In the genomic region with DNA sequence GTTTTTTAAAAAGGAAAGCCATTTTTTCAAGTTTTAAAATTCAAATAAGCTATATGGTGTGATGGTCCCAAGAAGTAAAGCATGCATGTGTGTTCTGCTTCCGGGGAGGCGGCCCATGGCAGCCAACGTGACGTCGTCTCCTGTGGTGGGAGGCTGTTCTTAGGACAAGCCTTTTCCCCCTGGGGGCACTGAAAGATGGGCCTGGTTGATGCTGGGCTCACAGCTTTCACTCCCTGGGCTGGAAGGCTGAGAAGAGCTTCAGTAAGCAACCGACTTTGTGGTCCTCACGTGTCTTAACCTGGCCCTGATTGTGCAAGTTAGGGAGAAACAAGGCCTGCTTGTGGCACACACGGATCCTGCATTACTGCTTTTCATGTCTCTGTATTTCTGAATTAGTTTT, we compare ENCODE assay signal across 18 cellular contexts.
A peak's percentile ranks its signal among the peaks of the same experiment; 100 is the strongest.
DNase-seq lines count a peak whose midpoint lies in the region; ATAC-seq, FAIRE-seq and TF ChIP-seq lines count a peak whose summit lies in the region.
"Had no signal": no experiment of that assay in that cellular context is flagged by ENCODE, and none has a peak within 500 bp of the region (broad histone marks: within the 10 kb centered on the region; RNA-seq: fewer than 3 reads in every experiment).

No MANE protein-coding gene starts in this region.

- H2BK5ac ChIP-seq in H1 (ENCODE audit: low read depth, low read length): no peak overlapping the region

- POLR2A ChIA-PET in H1 (lab: Charles Lee; ENCODE audit: partially characterized antibody): no interaction called here

- dilution Hi-C loops in mammary epithelial cell (cut with HindIII; ENCODE audit: low sequenced_read_pairs): no loop called here

- no peak overlapping the region for H3K56ac ChIP-seq in H1 (replicated peaks; ENCODE audit: insufficient read length, low read depth, low read length)

- H3K9ac ChIP-seq in mammary epithelial cell (ENCODE audit: insufficient read depth, low read length) (no peak overlapping the region), H1 (replicated peaks in 1 of 4; ENCODE audit: extremely low read depth in 1 of 4, low read depth in 3 of 4, low read length in 3 of 4) (no peak overlapping the region)

- no peaks in the 10 kb centered on the region for H3K79me2 ChIP-seq in mammary epithelial cell (ENCODE audit: insufficient read depth, low read length)
- H3K79me2 ChIP-seq in H1 (ENCODE audit: control insufficient read depth in 1 of 2, insufficient read depth in 2 of 2, low read length in 2 of 2): no peaks in the 10 kb centered on the region

- H4K5ac ChIP-seq in H1 (ENCODE audit: insufficient read length, low read depth, low read length): no peak overlapping the region

- H3K27ac Mint-ChIP-seq in nephron: peak overlapping the region; percentile 83 to 91 (median 91)
- H3K27ac Mint-ChIP-seq: CD14-positive monocyte had no signal

- no peaks in the 10 kb centered on the region for H3K27me3 ChIP-seq in breast epithelium
- H3K27me3 ChIP-seq in mammary epithelial cell (ENCODE audit: insufficient read depth, low read length): no peaks in the 10 kb centered on the region
- no peaks in the 10 kb centered on the region for H3K27me3 ChIP-seq in H1 (replicated peaks in 1 of 4; ENCODE audit: control insufficient read depth in 3 of 4, extremely low read depth in 1 of 4, insufficient read depth in 3 of 4, low read length in 3 of 4)
- no peaks in the 10 kb centered on the region for H3K27me3 ChIP-seq in thoracic aorta (replicated peaks; ENCODE audit: insufficient read depth)
- H3K27me3 ChIP-seq: Peyer's patch had no signal

- H3K36me3 Mint-ChIP-seq in nephron (ENCODE audit: low read depth): peaks cover 4% of the 10 kb centered on the region
- H3K36me3 Mint-ChIP-seq: CD14-positive monocyte had no signal

- no peak overlapping the region for H3K4me2 ChIP-seq in mammary epithelial cell (ENCODE audit: insufficient read depth, low read depth, low read length)
- H3K4me2 ChIP-seq in H1 (ENCODE audit: insufficient read depth in 1 of 2, low read depth in 2 of 2, low read length in 2 of 2): no peak overlapping the region

- H3K36me3 ChIP-seq in breast epithelium (no peaks in the 10 kb centered on the region), mammary epithelial cell (ENCODE audit: insufficient read depth, low read length) (no peaks in the 10 kb centered on the region), H1 (ENCODE audit: control insufficient read depth in 2 of 4, insufficient read depth in 4 of 4, low read length in 3 of 4) (peaks cover 0 to 3% (median 0%) of the 10 kb centered on the region in 4 experiments; a peak in 1 of 8 replicates), thoracic aorta (peaks cover 2% of the 10 kb centered on the region)
- H3K36me3 ChIP-seq: Peyer's patch had no signal

- H3K4ac ChIP-seq in H1 (replicated peaks; ENCODE audit: insufficient read length, low read depth, low read length): no peak overlapping the region

- DNase-seq in breast epithelium (ENCODE audit: low spot score in 2 of 2) (no peak), mammary epithelial cell (no peak), H1 (ENCODE audit: low read depth in 1 of 2, low spot score in 2 of 2) (no peak), thoracic aorta (ENCODE audit: low spot score) (no peak), NCI-H146 treated with DMSO at 0.1 percent for 48 hours (lab: John Stamatoyannopoulos, UW; ENCODE audit: unreplicated experiment) (no peak), H4 (ENCODE audit: low spot score) (no peak)
- no peak for DNase-seq in activated CD4-positive, alpha-beta T cell treated with anti-CD3 and anti-CD28 coated beads for 1 hour
- DNase-seq: 8988T, DMS79, HCEC 1CT, NCI-H1092 treated with DMSO at 0.1 percent for 48 hours, NCI-H2081, NCI-H2171 treated with DMSO at 0.1 percent for 48 hours, NCI-H446, NCI-H526 treated with DMSO at 0.1 percent for 48 hours, Peyer's patch had no signal

- in situ Hi-C loops in mammary epithelial cell (cut with MboI; ENCODE audit: low sequenced_read_pairs in 2 of 2): no loop called here

- no peak overlapping the region for H3K4me3 ChIP-seq in breast epithelium
- H3K4me3 ChIP-seq in mammary epithelial cell (replicated peaks in 1 of 3; ENCODE audit: insufficient read depth in 1 of 3, low read depth in 2 of 3, low read length in 3 of 3): no peak overlapping the region
- H3K4me3 ChIP-seq in H1 (ENCODE audit: extremely low read depth in 1 of 4, insufficient read depth in 2 of 4, low read depth in 3 of 4, low read length in 4 of 4): no peak overlapping the region
- H3K4me3 ChIP-seq in thoracic aorta: no peak overlapping the region
- H3K4me3 ChIP-seq: Peyer's patch had no signal

- H4K8ac ChIP-seq in H1 (ENCODE audit: extremely low read depth, insufficient read depth, low read length): no peak overlapping the region

- TF ChIP-seq POLR2A in breast epithelium (IDR thresholded peaks at IDR 0.05) (no peak), H1 (IDR thresholded peaks at IDR 0.05; ENCODE audit: control extremely low read depth in 1 of 2, low read depth in 2 of 2, low read length in 2 of 2) (no peak)

- H2AFZ ChIP-seq in mammary epithelial cell (ENCODE audit: low read depth, low read length) (no peak overlapping the region), H1 (ENCODE audit: low read length) (no peak overlapping the region)

- no peaks in the 10 kb centered on the region for H3K23me2 ChIP-seq in H1 (ENCODE audit: low read depth, low read length)

- H3K27ac ChIP-seq in breast epithelium: peak overlapping the region; percentile 5 to 73
- no peak overlapping the region for H3K27ac ChIP-seq in mammary epithelial cell (ENCODE audit: insufficient read depth, low read depth, low read length)
- H3K27ac ChIP-seq in H1 (ENCODE audit: low read depth, low read length): no peak overlapping the region
- peak overlapping the region; percentile 90 to 92 for H3K27ac ChIP-seq in thoracic aorta
- H3K27ac ChIP-seq: Peyer's patch had no signal

- H4K20me1 ChIP-seq in mammary epithelial cell (ENCODE audit: insufficient read depth, low read length) (no peaks in the 10 kb centered on the region), H1 (replicated peaks in 1 of 2; ENCODE audit: control insufficient read depth in 1 of 2, insufficient read depth in 2 of 2, low read length in 2 of 2) (no peaks in the 10 kb centered on the region)

- no peak overlapping the region; the same call in none of the 2 replicates for H3K18ac ChIP-seq in H1 (ENCODE audit: extremely low read depth, low read length)

- no peak overlapping the region for H2AK5ac ChIP-seq in H1 (ENCODE audit: low read depth, low read length)

- H3K4me3 Mint-ChIP-seq in nephron: no peak overlapping the region

- no peak for TF ChIP-seq RAD21 in H1 (IDR thresholded peaks at IDR 0.05 in 1 of 2, conservative IDR thresholded peaks at IDR 0.05 in 1 of 2; ENCODE audit: low read depth in 2 of 2, low read length in 2 of 2)

- TF ChIP-seq CTCF in breast epithelium (IDR thresholded peaks at IDR 0.05): no peak
- TF ChIP-seq CTCF in mammary epithelial cell (conservative IDR thresholded peaks at IDR 0.05 in 1 of 2, IDR thresholded peaks at IDR 0.05 in 1 of 2; ENCODE audit: extremely low read depth in 1 of 2, insufficient read depth in 1 of 2, low read depth in 1 of 2, low read length in 2 of 2): no peak
- TF ChIP-seq CTCF in H1 (IDR thresholded peaks at IDR 0.05; ENCODE audit: control extremely low read depth in 1 of 3, insufficient read depth in 1 of 3, low read depth in 1 of 3, low read length in 3 of 3): no peak
- no peak for TF ChIP-seq CTCF in nephron (IDR thresholded peaks at IDR 0.05; ENCODE audit: unreplicated experiment in 3 of 3)
- TF ChIP-seq CTCF in thoracic aorta (IDR thresholded peaks at IDR 0.05): no peak

- no peak for ATAC-seq in thoracic aorta (ENCODE audit: insufficient number of reproducible peaks, low FRiP score, low read depth)

- no peak overlapping the region for H2BK120ac ChIP-seq in H1 (replicated peaks; ENCODE audit: low read depth, low read length)

- H4K91ac ChIP-seq in H1 (replicated peaks; ENCODE audit: insufficient read length, low read length): no peak overlapping the region

- H2BK15ac ChIP-seq in H1 (ENCODE audit: low read length): no peak overlapping the region

- no peaks in the 10 kb centered on the region for H3K9me3 Mint-ChIP-seq in nephron

- CTCF ChIA-PET in mammary epithelial cell (lab: Charles Lee; ENCODE audit: low non-redundant PET) (no interaction called here), H1 (lab: Charles Lee; ENCODE audit: partially characterized antibody) (interaction anchor here (1.6 to 3.9 kb wide), 2 partner anchors 8 to 11 kb away, joined by 4 to 19 read pairs; no protein-coding TSS in a partner anchor)

- peaks cover 56% of the 10 kb centered on the region for H3K4me1 Mint-ChIP-seq in nephron
- H3K4me1 Mint-ChIP-seq: CD14-positive monocyte had no signal

- TF ChIP-seq EP300 in H1 (IDR thresholded peaks at IDR 0.05; ENCODE audit: borderline replicate concordance in 1 of 2, low read depth in 2 of 2, low read length in 2 of 2): no peak

- no peak overlapping the region for H3K14ac ChIP-seq in H1 (ENCODE audit: insufficient read length)

- FAIRE-seq in H1 (lab: Jason Lieb, UNC): no peak

- H3K4me1 ChIP-seq in breast epithelium (peaks cover 7 to 15% of the 10 kb centered on the region in 2 donors), mammary epithelial cell (ENCODE audit: insufficient read depth, low read length) (no peaks in the 10 kb centered on the region), H1 (replicated peaks in 1 of 4; ENCODE audit: control insufficient read depth in 3 of 4, insufficient read depth in 4 of 4, low read length in 3 of 4) (peaks cover 0 to 3% (median 2%) of the 10 kb centered on the region in 4 experiments; a peak in 2 of 7 replicates), thoracic aorta (ENCODE audit: control insufficient read depth in 1 of 2, low read depth in 2 of 2) (peaks cover 17 to 52% of the 10 kb centered on the region in 2 donors)
- H3K4me1 ChIP-seq: Peyer's patch had no signal

- H3K9me3 ChIP-seq in breast epithelium (no peaks in the 10 kb centered on the region), mammary epithelial cell (replicated peaks; ENCODE audit: insufficient read depth, low read length) (peaks cover 9% of the 10 kb centered on the region), H1 (ENCODE audit: insufficient read depth in 2 of 2, low read depth in 1 of 2, low read length in 1 of 2) (no peaks in the 10 kb centered on the region), thoracic aorta (no peaks in the 10 kb centered on the region)
- H3K9me3 ChIP-seq: Peyer's patch had no signal

- H3K27me3 Mint-ChIP-seq in nephron (ENCODE audit: low read depth): peaks cover 5% of the 10 kb centered on the region

- no peak overlapping the region for H2BK20ac ChIP-seq in H1 (ENCODE audit: low read length)

- intact Hi-C loops in breast epithelium (cut with DNase I; ENCODE audit: low total_unique reads) (no loop called here), mammary epithelial cell (cut with micrococcal nuclease) (no loop called here)

- BruUV-seq in mammary epithelial cell (replicated peaks; lab: Mats Ljungman, UMichigan): no TSS peak

- no peak overlapping the region for H3K23ac ChIP-seq in H1 (ENCODE audit: insufficient read length)

- WGBS in mammary epithelial cell (ENCODE audit: low coverage, missing lambda C conversion rate): 67% methylated on average over 8 of the region's 8 CpGs
- 90% methylated on average over 8 of the region's 8 CpGs; no CpG with 5 or more reads in 1 of the 2 experiments for WGBS in H1 (ENCODE audit: extremely low coverage in 1 of 2, insufficient coverage in 1 of 2, insufficient read length in 1 of 2, insufficient replicate concordance in 2 of 2, low coverage in 1 of 2, low lambda C conversion rate in 2 of 2, missing lambda C conversion rate in 1 of 2), 2 experiments

- peak overlapping the region; percentile 39; the same call in 1 of the 2 replicates for H2BK12ac ChIP-seq in H1 (ENCODE audit: low read depth, low read length)

- H3K79me1 ChIP-seq in H1 (ENCODE audit: low read depth, low read length): no peaks in the 10 kb centered on the region

Comparison
In these comparisons a context has a peak if more than half of its experiments do, and no peak if none do; other contexts are left out.
1. H3K27ac ChIP-seq: peak in breast epithelium (2 of 2) and thoracic aorta (2 of 2); none in mammary epithelial cell (single experiment) and H1 (single experiment).